In genomic region chr10:57657164-57657765, GRCh38 we compare ENCODE assay signal across 8 cellular contexts.
DNase-seq lines count a peak whose midpoint lies in the region; ATAC-seq, FAIRE-seq and TF ChIP-seq lines count a peak whose summit lies in the region.

No MANE protein-coding gene starts in this region.

- H4K20me1 ChIP-seq in OCI-LY1 (ENCODE audit: insufficient read depth, low read length), result no peaks in the 10 kb centered on the region
- no peaks in the 10 kb centered on the region for H4K20me1 ChIP-seq in HepG2 (ENCODE audit: insufficient read depth, low read length)

- H3K4me3 Mint-ChIP-seq in activated CD4-positive, alpha-beta T cell treated with anti-CD3 and anti-CD28 coated beads, Interleukin-2, amount 10 ng/mL, durations not matched to agents 24 days and 14 days, result no peak overlapping the region

- H3K4me1 ChIP-seq in OCI-LY1 (ENCODE audit: insufficient read depth, low read length, severe bottlenecking) (no peaks in the 10 kb centered on the region), HepG2 (ENCODE audit: insufficient read depth, low read length) (no peaks in the 10 kb centered on the region), transverse colon (no peaks in the 10 kb centered on the region)

- ATAC-seq in GM21390 (IDR thresholded peaks at IDR 0.05; ENCODE audit: unreplicated experiment) (peak; percentile 96), HG03521 (IDR thresholded peaks at IDR 0.05; ENCODE audit: unreplicated experiment) (peak; percentile 94), HepG2 (peak; percentile 93)

- TF ChIP-seq CTCF in OCI-LY1 (IDR thresholded peaks at IDR 0.05; ENCODE audit: low read length) (peak; percentile 62), HepG2 (CRISPR knock-in tag; IDR thresholded peaks at IDR 0.05) (peak; percentile 85), transverse colon (IDR thresholded peaks at IDR 0.05) (peak; percentile 57 to 76 (median 71))

- intact Hi-C loops in activated CD4-positive, alpha-beta T cell treated with anti-CD3 and anti-CD28 coated beads, Interleukin-2, amount 10 ng/mL, durations not matched to agents 24 days and 14 days (cut with micrococcal nuclease), result no loop called here
- intact Hi-C loops in HepG2 (cut with micrococcal nuclease; ENCODE audit: unreplicated experiment), result loop anchor here (1.0 kb wide), 3 partner anchors 77 to 408 kb away; no protein-coding TSS in a partner anchor
- intact Hi-C loops in transverse colon (cut with DNase I; ENCODE audit: low total_unique reads), result no loop called here

- no peaks in the 10 kb centered on the region for H3K9me3 Mint-ChIP-seq in activated CD4-positive, alpha-beta T cell treated with anti-CD3 and anti-CD28 coated beads, Interleukin-2, amount 10 ng/mL, durations not matched to agents 24 days and 14 days

- no peaks in the 10 kb centered on the region for H3F3A ChIP-seq in OCI-LY1 (ENCODE audit: insufficient read depth, low read length)

- H3K27me3 Mint-ChIP-seq in activated CD4-positive, alpha-beta T cell treated with anti-CD3 and anti-CD28 coated beads, Interleukin-2, amount 10 ng/mL, durations not matched to agents 24 days and 14 days, result no peaks in the 10 kb centered on the region

- H3K79me2 ChIP-seq in OCI-LY1 (ENCODE audit: insufficient read depth, low read length) (no peaks in the 10 kb centered on the region), HepG2 (ENCODE audit: insufficient read depth, low read length) (no peaks in the 10 kb centered on the region)

- no peak overlapping the region for H3K4me2 ChIP-seq in OCI-LY1 (ENCODE audit: low read length)
- no peak overlapping the region for H3K4me2 ChIP-seq in HepG2 (ENCODE audit: low read depth, low read length)

- no TSS peak for BruUV-seq in HepG2 (replicated peaks; lab: Mats Ljungman, UMichigan)

- no peak for TF ChIP-seq POLR2A in HepG2 (IDR thresholded peaks at IDR 0.05; ENCODE audit: insufficient read depth in 1 of 2, low read depth in 2 of 2, low read length in 2 of 2)
- no peak for TF ChIP-seq POLR2A in transverse colon (IDR thresholded peaks at IDR 0.05)

- peak; percentile 83 for TF ChIP-seq RAD21 in HepG2 (CRISPR knock-in tag; IDR thresholded peaks at IDR 0.05)

- CTCF ChIA-PET in HepG2 (lab: Yijun Ruan, JAX; ENCODE audit: low intra/inter-chr PET ratio, low total read pairs), result interaction anchor here (1.5 to 3.7 kb wide), 3 partner anchors 76 to 408 kb away, joined by 6 to 33 read pairs (median 32); no protein-coding TSS in a partner anchor

- H3K27ac ChIP-seq in OCI-LY1 (ENCODE audit: low read depth, low read length, poor library complexity, severe bottlenecking), result no peak overlapping the region
- no peak overlapping the region for H3K27ac ChIP-seq in caudate nucleus (ENCODE audit: low read depth, low read length)
- no peak overlapping the region for H3K27ac ChIP-seq in HepG2 (ENCODE audit: extremely low read length, insufficient read depth, low read length)
- H3K27ac ChIP-seq in transverse colon, result no peak overlapping the region

- FAIRE-seq in HepG2 (lab: Jason Lieb, UNC), result peak; percentile 63

- H3K9me3 ChIP-seq in OCI-LY1 (ENCODE audit: low read length), result no peaks in the 10 kb centered on the region
- H3K9me3 ChIP-seq in HepG2 (ENCODE audit: low read length), result no peaks in the 10 kb centered on the region
- H3K9me3 ChIP-seq in transverse colon, result no peaks in the 10 kb centered on the region

- H3K4me3 ChIP-seq in OCI-LY1 (ENCODE audit: low read depth, low read length, poor library complexity, severe bottlenecking) (no peak overlapping the region), HepG2 (replicated peaks in 1 of 3; ENCODE audit: insufficient read depth in 1 of 3, low read depth in 2 of 3, low read length in 3 of 3) (no peak overlapping the region), transverse colon (no peak overlapping the region)

- H2AFZ ChIP-seq in OCI-LY1 (ENCODE audit: low read length), result no peak overlapping the region
- no peak overlapping the region for H2AFZ ChIP-seq in HepG2 (ENCODE audit: low read length)

- no peak for TF ChIP-seq EP300 in HepG2 (IDR thresholded peaks at IDR 0.05; ENCODE audit: low read depth in 2 of 2, low read length in 2 of 2)
- TF ChIP-seq EP300 in HepG2 (CRISPR knock-in tag; IDR thresholded peaks at IDR 0.05; ENCODE audit: borderline replicate concordance), result no peak
- no peak for TF ChIP-seq EP300 in transverse colon (IDR thresholded peaks at IDR 0.05; ENCODE audit: low read depth)

- peak; percentile 75 for DNase-seq in activated CD4-positive, alpha-beta T cell treated with anti-CD3 and anti-CD28 coated beads, Interleukin-2, amount 10 ng/mL, durations not matched to agents 24 days and 14 days
- DNase-seq in activated CD4-positive, alpha-beta T cell treated with anti-CD3 and anti-CD28 coated beads, Interleukin-2, amount 50 U/mL, for 1 hour, result no peak
- DNase-seq in caudate nucleus (lab: John Stamatoyannopoulos, UW) (peak in 40 of 61 donors; percentile 0 to 70 (median 6)), HepG2 (ENCODE audit: low spot score) (peak; percentile 53), transverse colon (peak; percentile 31)

- no peaks in the 10 kb centered on the region for H3K4me1 Mint-ChIP-seq in activated CD4-positive, alpha-beta T cell treated with anti-CD3 and anti-CD28 coated beads, Interleukin-2, amount 10 ng/mL, durations not matched to agents 24 days and 14 days

- H3K27me3 ChIP-seq in OCI-LY1 (ENCODE audit: insufficient read depth, low read length) (no peaks in the 10 kb centered on the region), HepG2 (ENCODE audit: control insufficient read depth in 1 of 2, insufficient read depth in 2 of 2, low read length in 2 of 2) (no peaks in the 10 kb centered on the region), transverse colon (no peaks in the 10 kb centered on the region)

- 2% methylated on average over 5 of the region's 5 CpGs for WGBS in HepG2 (ENCODE audit: low lambda C conversion rate)
- 14 to 30% methylated on average over 4 to 5 of the region's 5 CpGs for WGBS in transverse colon (ENCODE audit: low coverage in 1 of 2), 2 donors

- H3K9me2 ChIP-seq in OCI-LY1 (ENCODE audit: low read depth, low read length), result no peaks in the 10 kb centered on the region

- no peaks in the 10 kb centered on the region for H3K36me3 ChIP-seq in OCI-LY1 (ENCODE audit: insufficient read depth, low read length)
- H3K36me3 ChIP-seq in HepG2 (replicated peaks in 1 of 2; ENCODE audit: control insufficient read depth in 1 of 2, insufficient read depth in 2 of 2, low read length in 2 of 2), result no peaks in the 10 kb centered on the region
- H3K36me3 ChIP-seq in transverse colon, result no peaks in the 10 kb centered on the region

- H3K9ac ChIP-seq in OCI-LY1 (ENCODE audit: low read length), result no peak overlapping the region
- H3K9ac ChIP-seq in HepG2 (ENCODE audit: insufficient read depth, low read depth, low read length), result no peak overlapping the region

- H3K27ac Mint-ChIP-seq in activated CD4-positive, alpha-beta T cell treated with anti-CD3 and anti-CD28 coated beads, Interleukin-2, amount 10 ng/mL, durations not matched to agents 24 days and 14 days, result no peak overlapping the region

- in situ Hi-C loops in HepG2 (cut with HindIII; ENCODE audit: extremely low pct_ligation_motif_present, low pct_unique_long_range_greater_than_20kb) (loop anchor here (10.0 kb wide), 2 partner anchors 72 to 322 kb away; no protein-coding TSS in a partner anchor), transverse colon (cut with MboI; ENCODE audit: low pct_ligation_motif_present in 1 of 4, low pct_unique_long_range_greater_than_20kb in 1 of 4, low sequenced_read_pairs in 3 of 4) (no loop called here)

- no peaks in the 10 kb centered on the region for H3K36me3 Mint-ChIP-seq in activated CD4-positive, alpha-beta T cell treated with anti-CD3 and anti-CD28 coated beads, Interleukin-2, amount 10 ng/mL, durations not matched to agents 24 days and 14 days (ENCODE audit: low read depth)

- POLR2A ChIA-PET in HepG2 (lab: Yijun Ruan, JAX), result no interaction called here

TF ChIP-seq in HepG2, 621 proteins besides CTCF, POLR2A, EP300 and RAD21:
- TF ChIP-seq STAG1 (CRISPR knock-in tag; IDR thresholded peaks at IDR 0.05) (peak; percentile 87), UBTF (CRISPR knock-in tag; IDR thresholded peaks at IDR 0.05) (no peak), ATF7 (IDR thresholded peaks at IDR 0.05) (no peak), ATF7 (CRISPR knock-in tag; IDR thresholded peaks at IDR 0.05) (no peak), ZBTB38 (CRISPR knock-in tag; IDR thresholded peaks at IDR 0.05) (no peak), SMC3 (IDR thresholded peaks at IDR 0.05; ENCODE audit: low read length) (peak; percentile 93), TP53 (CRISPR knock-in tag; conservative IDR thresholded peaks at IDR 0.05) (no peak), KLF9 (CRISPR knock-in tag; IDR thresholded peaks at IDR 0.05; ENCODE audit: low read depth) (no peak)
